ENCODE assay signal across 8 cellular contexts in genomic region chr3:177589921-177590336, GRCh38.
DNase-seq lines count a peak whose midpoint lies in the region; ATAC-seq and TF ChIP-seq lines count a peak whose summit lies in the region.

No MANE protein-coding gene starts in this region.

- peak overlapping the region; percentile 80 for H3K27ac ChIP-seq in PC-3 (ENCODE audit: low read length)
- H3K27ac ChIP-seq in urinary bladder (ENCODE audit: low read depth), result peak overlapping the region; percentile 19
- H3K27ac ChIP-seq in substantia nigra (ENCODE audit: low read depth, low read length, poor library complexity, severe bottlenecking), result no peak overlapping the region

- H3K4me3 ChIP-seq in PC-3 (ENCODE audit: low read length), result peak overlapping the region; percentile 21; the same call in 1 of the 2 replicates
- no peak overlapping the region for H3K4me3 ChIP-seq in urinary bladder (ENCODE audit: low read depth, low read length)

- peak overlapping the region; percentile 67 for H3K4me2 ChIP-seq in PC-3 (ENCODE audit: low read length)

- H3K9ac ChIP-seq in PC-3 (ENCODE audit: low read length), result 0 out of 2 replicates have a peak overlapping the region, but pooled peaks have one; percentile 15

- H3K27me3 ChIP-seq in PC-3 (ENCODE audit: low read length), result no peaks in the 10 kb centered on the region

- H3F3A ChIP-seq in PC-3 (ENCODE audit: low read length, unreplicated experiment), result no peaks in the 10 kb centered on the region

- no TSS peak for BruUV-seq in PC-3 (replicated peaks; lab: Mats Ljungman, UMichigan)

- DNase-seq in AG20443 (ENCODE audit: low spot score) (peak; percentile 76), PC-3 (peak; percentile 96), fibroblast of the conjunctiva (ENCODE audit: low read depth) (peak; percentile 96), substantia nigra (lab: John Stamatoyannopoulos, UW) (no peak)
- no peak for DNase-seq in stimulated activated CD4-positive, alpha-beta T cell treated with anti-CD3 and anti-CD28 coated beads, Interleukin-4, amount 100 ng/mL, for 1 hour

- no peak for TF ChIP-seq CTCF in PC-3 (conservative IDR thresholded peaks at IDR 0.05; ENCODE audit: low read depth, low read length)

- ATAC-seq in GM19351 (IDR thresholded peaks at IDR 0.05; ENCODE audit: unreplicated experiment), result peak; percentile 88
- peak; percentile 75 for ATAC-seq in HG03175 (IDR thresholded peaks at IDR 0.05; ENCODE audit: unreplicated experiment)
- ATAC-seq in PC-3, result peak; percentile 90

- H3K9me3 ChIP-seq in PC-3 (ENCODE audit: low read length), result no peaks in the 10 kb centered on the region

- H3K9me2 ChIP-seq in PC-3 (replicated peaks; ENCODE audit: low read length), result no peaks in the 10 kb centered on the region

- H3K4me1 ChIP-seq in PC-3 (ENCODE audit: insufficient read depth, low read length) (peaks cover 54% of the 10 kb centered on the region), urinary bladder (ENCODE audit: insufficient read depth) (peaks cover 2% of the 10 kb centered on the region)

- 67% methylated on average over 4 of the region's 4 CpGs for WGBS in urinary bladder

- CTCF ChIA-PET in PC-3 (lab: Charles Lee), result no interaction called here

- no peak overlapping the region for H2AFZ ChIP-seq in PC-3 (ENCODE audit: low read length)

- no peaks in the 10 kb centered on the region for H4K20me1 ChIP-seq in PC-3 (ENCODE audit: low read length)

- POLR2A ChIA-PET in PC-3 (lab: Charles Lee; ENCODE audit: unreplicated experiment), result interaction anchor here (0.6 kb wide), 1 partner anchor 394 kb away, joined by 3 read pairs; no protein-coding TSS in a partner anchor

- H3K79me2 ChIP-seq in PC-3 (ENCODE audit: low read length), result no peaks in the 10 kb centered on the region

- intact Hi-C loops in PC-3 (cut with micrococcal nuclease), result loop anchor here (5.0 to 10.0 kb wide), 4 partner anchors 115 to 795 kb away; no protein-coding TSS in a partner anchor

- H3K36me3 ChIP-seq in PC-3 (ENCODE audit: low read depth, low read length) (no peaks in the 10 kb centered on the region), urinary bladder (ENCODE audit: insufficient read depth) (no peaks in the 10 kb centered on the region)

Comparison
In these comparisons a context has a peak if more than half of its experiments do, and no peak if none do; other contexts are left out.
1. DNase-seq: peak in AG20443 (single experiment), PC-3 (single experiment) and fibroblast of the conjunctiva (single experiment); none in stimulated activated CD4-positive, alpha-beta T cell treated with anti-CD3 and anti-CD28 coated beads, Interleukin-4, amount 100 ng/mL, for 1 hour (single experiment) and substantia nigra (0 of 49).
2. Peak in every context shown above with its lines, with median percentiles within 50 percentile points of each other: ATAC-seq.